1 cellular context compared by ENCODE assay signal in the genomic region with DNA sequence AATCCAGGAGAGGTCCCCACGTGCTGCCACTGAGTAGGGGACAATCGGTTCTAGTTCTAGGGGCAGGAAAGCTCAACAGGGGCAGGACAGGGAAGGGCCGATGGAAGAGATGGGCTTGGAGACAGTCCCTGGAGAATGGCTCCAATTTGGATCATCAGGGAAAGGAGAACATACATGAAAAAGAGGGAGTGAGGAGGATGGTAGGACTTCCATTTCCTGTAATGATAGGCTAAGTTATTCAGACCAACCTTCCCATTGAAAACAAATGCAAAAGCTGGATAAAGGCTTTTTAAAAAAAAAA.
TF ChIP-seq lines count a peak whose summit lies in the region.

No MANE protein-coding gene starts in this region.

TF ChIP-seq in HCT116, 20 proteins besides CTCF, POLR2A, EP300 and RAD21 (continued from another document):
- TF ChIP-seq, protein P1, sequence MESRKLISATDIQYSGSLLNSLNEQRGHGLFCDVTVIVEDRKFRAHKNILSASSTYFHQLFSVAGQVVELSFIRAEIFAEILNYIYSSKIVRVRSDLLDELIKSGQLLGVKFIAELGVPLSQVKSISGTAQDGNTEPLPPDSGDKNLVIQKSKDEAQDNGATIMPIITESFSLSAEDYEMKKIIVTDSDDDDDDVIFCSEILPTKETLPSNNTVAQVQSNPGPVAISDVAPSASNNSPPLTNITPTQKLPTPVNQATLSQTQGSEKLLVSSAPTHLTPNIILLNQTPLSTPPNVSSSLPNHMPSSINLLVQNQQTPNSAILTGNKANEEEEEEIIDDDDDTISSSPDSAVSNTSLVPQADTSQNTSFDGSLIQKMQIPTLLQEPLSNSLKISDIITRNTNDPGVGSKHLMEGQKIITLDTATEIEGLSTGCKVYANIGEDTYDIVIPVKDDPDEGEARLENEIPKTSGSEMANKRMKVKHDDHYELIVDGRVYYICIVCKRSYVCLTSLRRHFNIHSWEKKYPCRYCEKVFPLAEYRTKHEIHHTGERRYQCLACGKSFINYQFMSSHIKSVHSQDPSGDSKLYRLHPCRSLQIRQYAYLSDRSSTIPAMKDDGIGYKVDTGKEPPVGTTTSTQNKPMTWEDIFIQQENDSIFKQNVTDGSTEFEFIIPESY (IDR thresholded peaks at IDR 0.05; ENCODE audit: extremely low read depth, insufficient replicate concordance, low read length) = no peak
- TF ChIP-seq, protein P2, sequence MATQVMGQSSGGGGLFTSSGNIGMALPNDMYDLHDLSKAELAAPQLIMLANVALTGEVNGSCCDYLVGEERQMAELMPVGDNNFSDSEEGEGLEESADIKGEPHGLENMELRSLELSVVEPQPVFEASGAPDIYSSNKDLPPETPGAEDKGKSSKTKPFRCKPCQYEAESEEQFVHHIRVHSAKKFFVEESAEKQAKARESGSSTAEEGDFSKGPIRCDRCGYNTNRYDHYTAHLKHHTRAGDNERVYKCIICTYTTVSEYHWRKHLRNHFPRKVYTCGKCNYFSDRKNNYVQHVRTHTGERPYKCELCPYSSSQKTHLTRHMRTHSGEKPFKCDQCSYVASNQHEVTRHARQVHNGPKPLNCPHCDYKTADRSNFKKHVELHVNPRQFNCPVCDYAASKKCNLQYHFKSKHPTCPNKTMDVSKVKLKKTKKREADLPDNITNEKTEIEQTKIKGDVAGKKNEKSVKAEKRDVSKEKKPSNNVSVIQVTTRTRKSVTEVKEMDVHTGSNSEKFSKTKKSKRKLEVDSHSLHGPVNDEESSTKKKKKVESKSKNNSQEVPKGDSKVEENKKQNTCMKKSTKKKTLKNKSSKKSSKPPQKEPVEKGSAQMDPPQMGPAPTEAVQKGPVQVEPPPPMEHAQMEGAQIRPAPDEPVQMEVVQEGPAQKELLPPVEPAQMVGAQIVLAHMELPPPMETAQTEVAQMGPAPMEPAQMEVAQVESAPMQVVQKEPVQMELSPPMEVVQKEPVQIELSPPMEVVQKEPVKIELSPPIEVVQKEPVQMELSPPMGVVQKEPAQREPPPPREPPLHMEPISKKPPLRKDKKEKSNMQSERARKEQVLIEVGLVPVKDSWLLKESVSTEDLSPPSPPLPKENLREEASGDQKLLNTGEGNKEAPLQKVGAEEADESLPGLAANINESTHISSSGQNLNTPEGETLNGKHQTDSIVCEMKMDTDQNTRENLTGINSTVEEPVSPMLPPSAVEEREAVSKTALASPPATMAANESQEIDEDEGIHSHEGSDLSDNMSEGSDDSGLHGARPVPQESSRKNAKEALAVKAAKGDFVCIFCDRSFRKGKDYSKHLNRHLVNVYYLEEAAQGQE (IDR thresholded peaks at IDR 0.05; ENCODE audit: low read depth) = no peak
- TF ChIP-seq JUND (IDR thresholded peaks at IDR 0.05) (no peak), FOSL1 (IDR thresholded peaks at IDR 0.05; ENCODE audit: low read depth) (no peak), CBX3 (IDR thresholded peaks at IDR 0.05; ENCODE audit: low read depth) (no peak), YY1 (IDR thresholded peaks at IDR 0.05; ENCODE audit: extremely low read depth, insufficient replicate concordance, low read depth, low read length) (no peak), EGR1 (IDR thresholded peaks at IDR 0.05; ENCODE audit: low read depth) (no peak)
- TF ChIP-seq, protein P3, sequence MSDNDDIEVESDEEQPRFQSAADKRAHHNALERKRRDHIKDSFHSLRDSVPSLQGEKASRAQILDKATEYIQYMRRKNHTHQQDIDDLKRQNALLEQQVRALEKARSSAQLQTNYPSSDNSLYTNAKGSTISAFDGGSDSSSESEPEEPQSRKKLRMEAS (IDR thresholded peaks at IDR 0.05) = no peak
